Comparison of ENCODE assay signal across 20 cellular contexts in genomic region chr18:3463052-3463451, GRCh38. TPM values are rescaled to one million over a fixed set of nuclear protein-coding genes. Genes with fewer than 3 reads are reported as not detected.
DNase-seq lines count a peak whose midpoint lies in the region; ATAC-seq, FAIRE-seq and TF ChIP-seq lines count a peak whose summit lies in the region.
"Had no signal": no experiment of that assay in that cellular context is flagged by ENCODE, and none has a peak within 500 bp of the region (broad histone marks: within the 10 kb centered on the region; RNA-seq: fewer than 3 reads in every experiment).

No MANE protein-coding gene starts in this region.

- CTCF ChIA-PET in PC-9 (lab: Charles Lee) (interaction anchor here (0.5 to 0.6 kb wide), 2 partner anchors 131 to 537 kb away, joined by 4 to 12 read pairs; no protein-coding TSS in a partner anchor), endothelial cell of umbilical vein (lab: Charles Lee) (interaction anchor here (0.7 to 3.2 kb wide), 9 partner anchors 8 to 532 kb away, joined by 3 to 10 read pairs (median 4); no protein-coding TSS in a partner anchor)

- H3K9ac ChIP-seq in endothelial cell of umbilical vein (replicated peaks; ENCODE audit: extremely low read depth, insufficient read depth, low read length), result no peak overlapping the region
- H3K9ac ChIP-seq: BLaER1 treated with 17β-estradiol and CSF1 and Interleukin-3, amounts not matched to agents 10 nM and 100 nM had no signal

- BruUV-seq in PC-9 (replicated peaks; lab: Mats Ljungman, UMichigan) (no TSS peak), endothelial cell of umbilical vein (replicated peaks; lab: Mats Ljungman, UMichigan) (no TSS peak)

- H3K36me3 ChIP-seq in PC-9 (ENCODE audit: low read depth) (peaks cover 25% of the 10 kb centered on the region), endothelial cell of umbilical vein (ENCODE audit: control insufficient read depth in 2 of 2, extremely low read depth in 1 of 2, insufficient read depth in 2 of 2, low read length in 2 of 2) (peaks cover 6 to 13% of the 10 kb centered on the region in 2 experiments), osteoblast (ENCODE audit: insufficient read depth, low read length) (peaks cover 23% of the 10 kb centered on the region), upper lobe of left lung (peaks cover 0 to 25% (median 2%) of the 10 kb centered on the region in 4 donors)

- ATAC-seq in upper lobe of left lung (ENCODE audit: low FRiP score in 2 of 2), result no peak
- ATAC-seq: activated CD4-positive, CD25-positive, alpha-beta regulatory T cell treated with anti-CD3 and anti-CD28 coated beads, Interleukin-2, amount 50 U/mL, for 24 hours had no signal

- TF ChIP-seq EP300 in upper lobe of left lung (IDR thresholded peaks at IDR 0.05), result no peak

- intact Hi-C loops in PC-9 (cut with micrococcal nuclease; ENCODE audit: unreplicated experiment) (no loop called here), endothelial cell of umbilical vein (cut with micrococcal nuclease) (no loop called here)

- peaks cover 17% of the 10 kb centered on the region for H4K20me1 ChIP-seq in PC-9 (ENCODE audit: insufficient read depth)
- H4K20me1 ChIP-seq in endothelial cell of umbilical vein (replicated peaks; ENCODE audit: control insufficient read depth, extremely low read depth, insufficient read depth, low read length), result no peaks in the 10 kb centered on the region
- H4K20me1 ChIP-seq in osteoblast (ENCODE audit: insufficient read depth, low read length), result peaks cover 6% of the 10 kb centered on the region

- H2AFZ ChIP-seq in PC-9, result no peak overlapping the region
- no peak overlapping the region for H2AFZ ChIP-seq in endothelial cell of umbilical vein (ENCODE audit: low read depth, low read length)
- peak overlapping the region; percentile 15 for H2AFZ ChIP-seq in osteoblast (ENCODE audit: low read length)

- H3K79me2 ChIP-seq in PC-9 (ENCODE audit: low read depth) (peaks cover 18% of the 10 kb centered on the region), endothelial cell of umbilical vein (ENCODE audit: control insufficient read depth, insufficient read depth, low read length) (peaks cover 17% of the 10 kb centered on the region), osteoblast (ENCODE audit: insufficient read depth, low read length) (peaks cover 16% of the 10 kb centered on the region)

- H3K4me2 ChIP-seq in PC-9, result no peak overlapping the region
- H3K4me2 ChIP-seq in endothelial cell of umbilical vein (ENCODE audit: insufficient read depth, low read length), result no peak overlapping the region
- H3K4me2 ChIP-seq in osteoblast (ENCODE audit: insufficient read depth, low read length), result no peak overlapping the region
- H3K4me2 ChIP-seq: BLaER1 treated with 17β-estradiol and CSF1 and Interleukin-3, amounts not matched to agents 10 nM and 100 nM had no signal

- dilution Hi-C loops in endothelial cell of umbilical vein (cut with MboI; ENCODE audit: extremely low pct_ligation_motif_present, low sequenced_read_pairs), result loop anchor here (25.0 kb wide), 1 partner anchor 201 kb away; the partner anchor contains the start of gene MYL12B

- no peaks in the 10 kb centered on the region for H3K27me3 ChIP-seq in PC-9 (ENCODE audit: insufficient read depth, low read depth)
- H3K27me3 ChIP-seq in endothelial cell of umbilical vein (ENCODE audit: control insufficient read depth in 2 of 2, insufficient read depth in 2 of 2, low read length in 2 of 2), result no peaks in the 10 kb centered on the region
- no peaks in the 10 kb centered on the region for H3K27me3 ChIP-seq in osteoblast (ENCODE audit: insufficient read depth, low read length)
- H3K27me3 ChIP-seq in upper lobe of left lung, result no peaks in the 10 kb centered on the region
- H3K27me3 ChIP-seq: BLaER1 treated with 17β-estradiol and CSF1 and Interleukin-3, amounts not matched to agents 10 nM and 100 nM had no signal

- WGBS in upper lobe of left lung, 2 donors, result 67 to 84% methylated on average over 2 of the region's 2 CpGs

- no peak overlapping the region for H3K4me3 ChIP-seq in PC-9
- H3K4me3 ChIP-seq in endothelial cell of umbilical vein (replicated peaks in 1 of 3; ENCODE audit: insufficient read depth in 1 of 3, low read depth in 1 of 3, low read length in 3 of 3), result no peak overlapping the region
- no peak overlapping the region for H3K4me3 ChIP-seq in osteoblast (ENCODE audit: insufficient read depth, low read length)
- no peak overlapping the region for H3K4me3 ChIP-seq in upper lobe of left lung
- H3K4me3 ChIP-seq: BLaER1 treated with 17β-estradiol and CSF1 and Interleukin-3, amounts not matched to agents 10 nM and 100 nM; HAP-1; thoracic aorta had no signal

- TF ChIP-seq CTCF in PC-9 (conservative IDR thresholded peaks at IDR 0.05) (no peak), endothelial cell of umbilical vein (IDR thresholded peaks at IDR 0.05; ENCODE audit: extremely low read depth in 1 of 2, insufficient read depth in 1 of 2, low read depth in 1 of 2, low read length in 2 of 2) (no peak), osteoblast (IDR thresholded peaks at IDR 0.05; ENCODE audit: extremely low read depth, low read depth, low read length) (no peak), upper lobe of left lung (IDR thresholded peaks at IDR 0.05) (no peak)

- TF ChIP-seq POLR2A in endothelial cell of umbilical vein (IDR thresholded peaks at IDR 0.05; ENCODE audit: low read depth, low read length), result no peak
- TF ChIP-seq POLR2A in upper lobe of left lung (IDR thresholded peaks at IDR 0.05), result no peak

- DNase-seq in GM03348 (ENCODE audit: low spot score) (peak; percentile 58), PC-9 (no peak), endothelial cell of umbilical vein (ENCODE audit: low read depth, low spot score) (peak; percentile 46), osteoblast (ENCODE audit: insufficient read length, low spot score, missing footprints) (no peak), NCI-H2029 treated with DMSO at 0.1 percent for 48 hours (lab: John Stamatoyannopoulos, UW) (no peak), upper lobe of left lung (no peak)
- no peak for DNase-seq in stimulated activated naive CD4-positive, alpha-beta T cell treated with Interleukin-2 at 50 U/mL for 16 hours (lab: John Stamatoyannopoulos, UW)
- DNase-seq: activated gamma-delta T cell; anterior cingulate cortex; DMS153; naive B cell; NCI-H1694 treated with DMSO at 0.1 percent for 48 hours; NCI-H345; NK-92 treated with Interleukin-12 subunit alpha and Interleukin-12 subunit beta, amount 100 ng/mL, for 24 hours; posterior cingulate gyrus; Right ventricle myocardium superior had no signal

- H3K9me1 ChIP-seq in endothelial cell of umbilical vein (replicated peaks; ENCODE audit: control insufficient read depth, extremely low read depth, insufficient read depth, low read length), result no peaks in the 10 kb centered on the region

- H3K9me2 ChIP-seq in PC-9 (ENCODE audit: insufficient read depth), result no peaks in the 10 kb centered on the region

- H3K27ac ChIP-seq in PC-9 (peak overlapping the region; percentile 39), endothelial cell of umbilical vein (ENCODE audit: insufficient read depth, low read depth, low read length) (no peak overlapping the region), osteoblast (ENCODE audit: low read depth, low read length) (peak overlapping the region; percentile 68), upper lobe of left lung (no peak overlapping the region)
- H3K27ac ChIP-seq: thoracic aorta had no signal

- H3K9me3 ChIP-seq in PC-9 (ENCODE audit: insufficient read depth, low read depth) (no peaks in the 10 kb centered on the region), endothelial cell of umbilical vein (replicated peaks; ENCODE audit: control insufficient read depth, insufficient read depth, low read length) (no peaks in the 10 kb centered on the region), osteoblast (ENCODE audit: low read depth, low read length) (no peaks in the 10 kb centered on the region), upper lobe of left lung (no peaks in the 10 kb centered on the region)
- H3K9me3 ChIP-seq: thoracic aorta had no signal

- H3K4me1 ChIP-seq in PC-9 (replicated peaks; ENCODE audit: insufficient read depth) (peaks cover 13% of the 10 kb centered on the region; the same call in 1 of the 2 replicates), endothelial cell of umbilical vein (ENCODE audit: control insufficient read depth, extremely low read depth, insufficient read depth, low read length) (peaks cover 51% of the 10 kb centered on the region), osteoblast (ENCODE audit: insufficient read depth, low read length) (peaks cover 37% of the 10 kb centered on the region), upper lobe of left lung (peaks cover 10 to 21% (median 18%) of the 10 kb centered on the region in 4 donors)

- peak; percentile 59 for FAIRE-seq in endothelial cell of umbilical vein (lab: Jason Lieb, UNC)

- POLR2A ChIA-PET in PC-9 (lab: Charles Lee; ENCODE audit: unreplicated experiment) (no interaction called here), endothelial cell of umbilical vein (lab: Charles Lee) (interaction anchor here (0.6 kb wide), 1 partner anchor 85 kb away, joined by 6 read pairs; no protein-coding TSS in a partner anchor)

- peaks cover 83% of the 10 kb centered on the region for H3F3A ChIP-seq in PC-9 (ENCODE audit: insufficient read depth, low read depth)

TF ChIP-seq in endothelial cell of umbilical vein, 7 proteins besides CTCF, POLR2A, EP300 and RAD21:
- no peak for TF ChIP-seq MYC (IDR thresholded peaks at IDR 0.05; ENCODE audit: low read depth, low read length)
- no peak for TF ChIP-seq FOS (IDR thresholded peaks at IDR 0.05; ENCODE audit: borderline replicate concordance, insufficient read depth, low read length)
- TF ChIP-seq GATA2 (IDR thresholded peaks at IDR 0.05; ENCODE audit: insufficient read depth, insufficient read length, low read depth, low read length), result no peak
- TF ChIP-seq MAX (IDR thresholded peaks at IDR 0.05; ENCODE audit: insufficient read depth, insufficient read length), result no peak

RNA-seq across cellular contexts. Expression of gene TGIF1, which starts 13.1 kb away (rescaled TPM):
- total RNA-seq in PC-9 (2021) (188 and 203 TPM in 2 replicates), endothelial cell of umbilical vein (71.1 and 75.6 TPM in 2 replicates), osteoblast (126 and 150 TPM in 2 replicates), upper lobe of left lung (10 to 100 TPM; 55.8 to 87.0 (median 64.8) TPM)
- 95.8 and 96.6 TPM in 2 replicates for polyA plus RNA-seq in endothelial cell of umbilical vein
- polyA plus RNA-seq in endothelial cell of umbilical vein (2011; cell fraction: cytosol; rRNA removed), result 96.9 and 103 TPM in 2 replicates
- 194 and 217 TPM in 2 replicates for polyA plus RNA-seq in endothelial cell of umbilical vein (2011; cell fraction: nucleus; rRNA removed)
- polyA plus RNA-seq in endothelial cell of umbilical vein (2012), result 46.9 and 47.2 TPM in 2 replicates
- polyA minus RNA-seq in endothelial cell of umbilical vein, result 99.1 and 109 TPM in 2 replicates
- 61.6 TPM for polyA minus RNA-seq in endothelial cell of umbilical vein (2011; cell fraction: cytosol; rRNA and poly(A)+ RNA removed)
- 84.2 and 93.9 TPM in 2 replicates for polyA minus RNA-seq in endothelial cell of umbilical vein (2011; cell fraction: nucleus; rRNA and poly(A)+ RNA removed)

Comparison
In these comparisons a context has a peak if more than half of its experiments do, and no peak if none do; other contexts are left out.
1. DNase-seq: peak in GM03348 (single experiment) and endothelial cell of umbilical vein (single experiment); none in PC-9 (0 of 2), osteoblast (single experiment), NCI-H2029 treated with DMSO at 0.1 percent for 48 hours (single experiment), upper lobe of left lung (0 of 2) and stimulated activated naive CD4-positive, alpha-beta T cell treated with Interleukin-2 at 50 U/mL for 16 hours (single experiment).
2. H3K27ac ChIP-seq: peak in PC-9 (single experiment) and osteoblast (single experiment); none in endothelial cell of umbilical vein (single experiment) and upper lobe of left lung (0 of 4).